ENCODE assay signal across 2 cellular contexts in genomic region chr1:22763479-22764200, GRCh38.
TF ChIP-seq lines count a peak whose summit lies in the region.

No MANE protein-coding gene starts in this region.

TF ChIP-seq in HepG2, 621 proteins besides CTCF, POLR2A, EP300 and RAD21:
- TF ChIP-seq CREB1 (IDR thresholded peaks at IDR 0.05) (0 out of 2 replicates have a peak, but pooled peaks have one; percentile 3), CREB1 (CRISPR knock-in tag; IDR thresholded peaks at IDR 0.05) (no peak), ADNP (CRISPR knock-in tag; IDR thresholded peaks at IDR 0.05) (no peak)

TF ChIP-seq in H1, 55 proteins besides CTCF, POLR2A, EP300 and RAD21:
- TF ChIP-seq SIX5 (IDR thresholded peaks at IDR 0.05; ENCODE audit: low read depth, low read length) (no peak), BACH1 (IDR thresholded peaks at IDR 0.05; ENCODE audit: low read length) (no peak), TBP (IDR thresholded peaks at IDR 0.05; ENCODE audit: low read depth, low read length) (no peak), POLR2AphosphoS5 (IDR thresholded peaks at IDR 0.05; ENCODE audit: low read depth, low read length) (no peak), CHD7 (IDR thresholded peaks at IDR 0.05; ENCODE audit: insufficient replicate concordance, low read length) (no peak), CBX5 (IDR thresholded peaks at IDR 0.05; ENCODE audit: low read depth, low read length) (no peak), YY1 (IDR thresholded peaks at IDR 0.05; ENCODE audit: low read depth, low read length) (no peak), SUZ12 (IDR thresholded peaks at IDR 0.05; ENCODE audit: low read length) (no peak)
